Comparison of ENCODE assay signal across 8 cellular contexts in the genomic region with DNA sequence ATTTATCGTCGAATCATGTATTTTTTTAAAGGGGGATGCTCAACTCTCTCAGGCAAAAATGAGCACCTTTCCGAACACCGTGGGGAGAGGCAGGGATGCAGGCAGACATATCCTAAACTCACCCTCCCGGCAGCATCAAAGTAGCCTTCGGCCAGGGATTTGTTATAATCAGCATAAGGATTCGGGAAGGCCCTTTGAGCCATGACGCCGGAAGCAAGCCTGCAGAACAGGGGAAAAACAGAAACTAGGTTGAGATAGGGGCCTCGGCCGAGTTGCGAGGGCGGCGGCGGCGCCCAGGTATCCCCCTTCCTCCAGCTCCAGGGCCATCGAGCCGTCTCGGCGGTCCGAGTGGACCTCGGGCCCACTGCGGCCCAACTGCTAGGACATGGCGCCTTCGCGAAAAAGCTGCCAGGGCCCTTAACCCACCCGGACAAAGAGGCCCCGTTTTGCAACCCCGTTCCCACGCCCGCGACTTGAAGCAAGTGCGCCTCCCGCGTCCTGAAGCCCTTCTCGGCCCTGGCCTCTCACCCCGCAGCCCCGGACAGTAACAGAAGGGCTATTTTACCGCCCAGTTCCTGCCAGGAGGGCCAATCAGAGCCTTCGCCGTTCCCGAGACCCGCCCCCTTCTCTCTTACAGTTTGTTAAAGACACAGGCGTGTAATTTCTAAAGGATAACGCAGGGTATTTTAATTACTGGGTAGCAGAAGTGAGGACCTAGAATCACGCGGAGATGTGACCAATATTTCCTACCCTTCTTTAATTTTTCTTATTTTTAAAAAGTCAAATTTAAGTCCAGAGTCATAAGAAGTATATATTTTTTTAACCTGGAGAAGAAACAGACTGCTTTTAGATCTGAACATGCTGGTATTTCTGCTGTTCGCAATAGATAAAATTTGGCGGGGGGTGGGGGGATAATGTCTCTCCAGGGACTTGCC. TPM values are rescaled to one million over a fixed set of nuclear protein-coding genes. Genes with fewer than 3 reads are reported as not detected.
DNase-seq lines count a peak whose midpoint lies in the region; ATAC-seq and TF ChIP-seq lines count a peak whose summit lies in the region.

A gene with protein sequence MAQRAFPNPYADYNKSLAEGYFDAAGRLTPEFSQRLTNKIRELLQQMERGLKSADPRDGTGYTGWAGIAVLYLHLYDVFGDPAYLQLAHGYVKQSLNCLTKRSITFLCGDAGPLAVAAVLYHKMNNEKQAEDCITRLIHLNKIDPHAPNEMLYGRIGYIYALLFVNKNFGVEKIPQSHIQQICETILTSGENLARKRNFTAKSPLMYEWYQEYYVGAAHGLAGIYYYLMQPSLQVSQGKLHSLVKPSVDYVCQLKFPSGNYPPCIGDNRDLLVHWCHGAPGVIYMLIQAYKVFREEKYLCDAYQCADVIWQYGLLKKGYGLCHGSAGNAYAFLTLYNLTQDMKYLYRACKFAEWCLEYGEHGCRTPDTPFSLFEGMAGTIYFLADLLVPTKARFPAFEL (minus strand): TSS at position 566 of the 935 bp plus-strand sequence. CDS start 363 bp downstream, at position 203.

- no peaks in the 10 kb centered on the region for H3K4me1 ChIP-seq in prostate gland (replicated peaks)
- no peaks in the 10 kb centered on the region for H3K4me1 ChIP-seq in urinary bladder (ENCODE audit: insufficient read depth)

- in situ Hi-C loops in GM13977 (cut with MboI; ENCODE audit: low pct_unique_long_range_greater_than_20kb, low sequenced_read_pairs, unreplicated experiment), result no loop called here

- H3K36me3 ChIP-seq in prostate gland (no peaks in the 10 kb centered on the region), urinary bladder (ENCODE audit: insufficient read depth) (no peaks in the 10 kb centered on the region)

- peak within 1 kb of the TSS; percentile 52 to 69 for H3K4me3 ChIP-seq in prostate gland
- peak within 1 kb of the TSS; percentile 60 for H3K4me3 ChIP-seq in urinary bladder (ENCODE audit: low read depth, low read length)

- H3K27me3 ChIP-seq in prostate gland (replicated peaks; ENCODE audit: insufficient read depth), result no peaks in the 10 kb centered on the region

- H3K9me3 ChIP-seq in prostate gland, result no peaks in the 10 kb centered on the region

- DNase-seq in GM13977 (ENCODE audit: low spot score), result peak; percentile 90
- peak; percentile 86 for DNase-seq in NCI-H146 treated with DMSO at 0.1 percent for 48 hours (lab: John Stamatoyannopoulos, UW; ENCODE audit: unreplicated experiment)
- DNase-seq in T-helper 2 cell, result peak; percentile 45 to 91 (median 72)
- peak; percentile 93 for DNase-seq in left ventricle myocardium superior
- DNase-seq in prostate gland (ENCODE audit: low spot score), result peak; percentile 90

- under 1% methylated on average over 48 of the region's 49 CpGs for WGBS in prostate gland
- WGBS in urinary bladder, result under 1% methylated on average over 49 of the region's 49 CpGs

- ATAC-seq in HG02870 (IDR thresholded peaks at IDR 0.05; ENCODE audit: unreplicated experiment) (peak; percentile 100), left ventricle myocardium superior (peak; percentile 100)

- H3K27ac ChIP-seq in angular gyrus (ENCODE audit: low read depth, low read length) (peak within 1 kb of the TSS; percentile 87), prostate gland (peak within 1 kb of the TSS; percentile 58 to 62), urinary bladder (ENCODE audit: low read depth) (peak within 1 kb of the TSS; percentile 78)

- peak; percentile 72 for TF ChIP-seq POLR2A in prostate gland (IDR thresholded peaks at IDR 0.05)

- TF ChIP-seq CTCF in GM13977 (IDR thresholded peaks at IDR 0.05; ENCODE audit: extremely low read depth, insufficient read depth, missing control alignments) (no peak), prostate gland (IDR thresholded peaks at IDR 0.05) (peak in 1 of 4 experiments; percentile 7)

- intact Hi-C loops in left ventricle myocardium superior (cut with micrococcal nuclease), result no loop called here
- intact Hi-C loops in prostate gland (cut with DNase I), result loop anchor here (5.0 kb wide), 1 partner anchor 309 kb away; no protein-coding TSS in a partner anchor

RNA-seq across cellular contexts. Expression of the gene that starts here (rescaled TPM):
- total RNA-seq in left ventricle myocardium superior, result 57.8 TPM
- total RNA-seq in prostate gland, result 10 to 100 TPM; 48.2 to 50.1 TPM
- total RNA-seq in urinary bladder, result 57.7 TPM
- polyA plus RNA-seq in urinary bladder, result 32.8 TPM

Comparison
In these comparisons a context has a peak if more than half of its experiments do, and no peak if none do; other contexts are left out.
1. Peak in every context shown above with its lines: DNase-seq, ATAC-seq, H3K4me3 ChIP-seq and H3K27ac ChIP-seq.